Comparison of ENCODE assay signal across 8 cellular contexts in genomic region chr7:131507592-131508331, GRCh38. TPM values are rescaled to one million over a fixed set of nuclear protein-coding genes. Genes with fewer than 3 reads are reported as not detected.
DNase-seq lines count a peak whose midpoint lies in the region; ATAC-seq and TF ChIP-seq lines count a peak whose summit lies in the region.

No MANE protein-coding gene starts in this region.

- H3K27me3 ChIP-seq in gastrocnemius medialis: no peaks in the 10 kb centered on the region

- H3K4me3 ChIP-seq in HFF-Myc (replicated peaks; ENCODE audit: low read depth, low read length) (no peak overlapping the region), gastrocnemius medialis (no peak overlapping the region)

- intact Hi-C loops in gastrocnemius medialis (cut with DNase I; ENCODE audit: low total_unique reads): loop anchor here (1.0 kb wide), 1 partner anchor 147 kb away; no protein-coding TSS in a partner anchor

- peak overlapping the region in 3 of 4 donors; percentile 27 to 29 (median 27) for H3K27ac ChIP-seq in gastrocnemius medialis

- no peak for TF ChIP-seq POLR2A in gastrocnemius medialis (IDR thresholded peaks at IDR 0.05)

- peak; percentile 95 for TF ChIP-seq CTCF in HFF-Myc (IDR thresholded peaks at IDR 0.05; ENCODE audit: low read depth, low read length, missing control alignments)
- TF ChIP-seq CTCF in gastrocnemius medialis (IDR thresholded peaks at IDR 0.05 in 4 of 5, conservative IDR thresholded peaks at IDR 0.05 in 1 of 5): peak; percentile 81 to 97 (median 92)

- in situ Hi-C loops in gastrocnemius medialis (cut with MboI; ENCODE audit: low sequenced_read_pairs in 4 of 4): loop anchor here in 1 of 4 donors (5.0 kb wide), 1 partner anchor 150 kb away; no protein-coding TSS in a partner anchor

- peaks cover 7 to 31% of the 10 kb centered on the region in 2 donors for H3K4me1 ChIP-seq in gastrocnemius medialis

- no peaks in the 10 kb centered on the region for H3K36me3 ChIP-seq in gastrocnemius medialis

- H3K9me3 ChIP-seq in gastrocnemius medialis: no peaks in the 10 kb centered on the region

- peak; percentile 58 to 60 for ATAC-seq in gastrocnemius medialis
- ATAC-seq in HG02623 (IDR thresholded peaks at IDR 0.05; ENCODE audit: unreplicated experiment): no peak

- DNase-seq in GDM1 (lab: John Stamatoyannopoulos, UW): peak; percentile 58
- DNase-seq in HFF-Myc (ENCODE audit: extremely low read depth, low read depth): no peak
- peak; percentile 73 for DNase-seq in NCI-H146 (lab: John Stamatoyannopoulos, UW)
- DNase-seq in T-helper 22 cell (ENCODE audit: low read depth): peak; percentile 46
- DNase-seq in amniotic stem cell (lab: John Stamatoyannopoulos, UW): peak; percentile 14
- peak; percentile 77 for DNase-seq in hepatic stellate cell (ENCODE audit: low spot score)
- DNase-seq in gastrocnemius medialis: peak; percentile 65 to 78

RNA-seq across cellular contexts. Expression of gene PODXL, which starts 48.7 kb away (rescaled TPM):
- 10 to 100 TPM in 3 of 4 donors, 1 to 10 TPM in 1; 7.9 to 21.3 (median 13.2) TPM for total RNA-seq in gastrocnemius medialis
